Comparison of ENCODE assay signal across 30 cellular contexts in the genomic region with DNA sequence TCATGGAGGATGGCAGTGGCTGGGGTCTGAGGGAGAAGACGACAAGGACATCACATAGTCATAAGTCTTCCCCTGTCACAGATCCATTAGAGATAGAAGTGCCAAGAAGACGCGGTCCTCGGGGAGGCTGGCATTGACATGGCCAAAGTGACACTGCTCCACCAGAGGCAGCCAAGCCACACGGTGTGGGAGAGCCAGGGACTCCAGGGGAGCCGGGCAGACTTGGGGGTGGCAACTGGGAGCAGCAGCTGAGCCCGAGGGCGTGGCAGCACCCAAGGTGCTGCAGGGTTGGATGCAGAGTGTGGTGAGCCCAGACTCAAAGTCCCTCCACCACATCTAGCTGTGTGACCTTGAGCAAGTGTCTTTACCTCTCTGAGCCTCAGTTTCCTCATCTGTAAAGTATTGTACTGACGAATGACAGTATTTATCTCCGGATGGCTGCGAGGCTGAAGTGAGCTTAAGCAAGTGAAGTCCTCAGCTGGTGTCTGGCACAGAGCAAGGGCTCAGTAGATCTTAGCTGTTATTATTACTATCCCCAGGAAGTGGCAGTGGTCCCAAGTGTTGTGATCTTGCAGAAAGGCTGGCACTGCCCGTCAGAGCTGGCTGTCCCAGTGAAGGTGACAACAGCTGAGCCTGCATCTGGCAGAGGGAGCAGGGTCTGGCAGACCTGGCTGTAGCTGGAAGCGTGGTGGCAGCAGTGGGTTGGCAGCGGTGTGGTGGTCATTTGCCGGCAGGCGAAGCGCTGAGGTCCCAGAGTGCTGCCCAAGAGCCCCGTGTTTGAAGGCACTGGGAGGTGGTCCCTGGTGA. TPM values are rescaled to one million over a fixed set of nuclear protein-coding genes. Genes with fewer than 3 reads are reported as not detected.
DNase-seq lines count a peak whose midpoint lies in the region; ATAC-seq and TF ChIP-seq lines count a peak whose summit lies in the region.
"Had no signal": no experiment of that assay in that cellular context is flagged by ENCODE, and none has a peak within 500 bp of the region (broad histone marks: within the 10 kb centered on the region; RNA-seq: fewer than 3 reads in every experiment).

No MANE protein-coding gene starts in this region.

- ATAC-seq in heart right ventricle (peak in 7 of 8 donors; percentile 34 to 77 (median 67)), HG03571 (IDR thresholded peaks at IDR 0.05; ENCODE audit: unreplicated experiment) (no peak), GM19463 (IDR thresholded peaks at IDR 0.05; ENCODE audit: unreplicated experiment) (no peak)
- ATAC-seq: CD8-positive, alpha-beta T cell; effector memory CD8-positive, alpha-beta T cell; lower lobe of right lung had no signal

- H3K27me3 ChIP-seq in BLaER1 treated with 17β-estradiol and CSF1 and Interleukin-3, amounts not matched to agents 10 nM and 100 nM, result no peaks in the 10 kb centered on the region
- no peaks in the 10 kb centered on the region for H3K27me3 ChIP-seq in SJCRH30
- H3K27me3 ChIP-seq in heart right ventricle, result no peaks in the 10 kb centered on the region
- H3K27me3 ChIP-seq: cardiac muscle cell, Peyer's patch had no signal

- H3K36me3 ChIP-seq in BLaER1 treated with 17β-estradiol and CSF1 and Interleukin-3, amounts not matched to agents 10 nM and 100 nM, result no peaks in the 10 kb centered on the region
- H3K36me3 ChIP-seq in SJCRH30 (no peaks in the 10 kb centered on the region), heart right ventricle (no peaks in the 10 kb centered on the region)
- H3K36me3 ChIP-seq: cardiac muscle cell, lower lobe of right lung, Peyer's patch, spleen, thoracic aorta had no signal

- no peaks in the 10 kb centered on the region for H3K27me3 Mint-ChIP-seq in osteocyte (ENCODE audit: unreplicated experiment)
- H3K27me3 Mint-ChIP-seq: activated CD4-positive, alpha-beta T cell treated with anti-CD3 and anti-CD28 coated beads, Interleukin-2, amount 10 ng/mL, durations not matched to agents 7 days and 5 days; activated naive CD8-positive, alpha-beta T cell; activated T-cell treated with anti-CD3 and anti-CD28 coated beads, Interleukin-2, amount 50 U/mL, for 24 hours; effector memory CD8-positive, alpha-beta T cell; stimulated activated naive CD8-positive, alpha-beta T cell treated with anti-CD3 and anti-CD28 coated beads, Interleukin-15, Interleukin-2, amounts not matched to agents 100 ng/mL and 50 ng/mL, for 24 hours had no signal

- H4K20me1 ChIP-seq in BLaER1 treated with 17β-estradiol and CSF1 and Interleukin-3, amounts not matched to agents 10 nM and 100 nM, result peaks cover 0 to 33% (median 0%) of the 10 kb centered on the region in 11 experiments; a peak in 8 of 22 replicates

- H3K27ac ChIP-seq in BLaER1 treated with 17β-estradiol and CSF1 and Interleukin-3, amounts not matched to agents 10 nM and 100 nM, result peak overlapping the region in 6 of 11 experiments; percentile 3 to 81 (median 32); a peak in 5 of 22 replicates
- H3K27ac ChIP-seq in SJCRH30 (peak overlapping the region; percentile 66), heart right ventricle (peak overlapping the region in 8 of 10 donors; percentile 14 to 64 (median 45))
- H3K27ac ChIP-seq: A549, lower lobe of right lung, Peyer's patch, spleen, thoracic aorta, VCaP had no signal

- TF ChIP-seq CTCF in heart right ventricle (IDR thresholded peaks at IDR 0.05) (peak in 1 of 9 donors; percentile 19), osteocyte (IDR thresholded peaks at IDR 0.05) (no peak)

- peaks cover 57 to 65% (median 61%) of the 10 kb centered on the region in 10 experiments for H3K4me1 ChIP-seq in BLaER1 treated with 17β-estradiol and CSF1 and Interleukin-3, amounts not matched to agents 10 nM and 100 nM
- H3K4me1 ChIP-seq in SJCRH30 (peaks cover 39% of the 10 kb centered on the region), heart right ventricle (peaks cover 0 to 53% (median 26%) of the 10 kb centered on the region in 9 donors)
- H3K4me1 ChIP-seq: A549, lower lobe of right lung, Peyer's patch had no signal

- WGBS in heart right ventricle, 2 donors, result 62 to 70% methylated on average over 18 of the region's 18 CpGs

- no peak overlapping the region for H3K4me3 Mint-ChIP-seq in osteocyte (ENCODE audit: unreplicated experiment)
- H3K4me3 Mint-ChIP-seq: activated CD4-positive, alpha-beta T cell treated with anti-CD3 and anti-CD28 coated beads, Interleukin-2, amount 10 ng/mL, durations not matched to agents 7 days and 5 days; activated naive CD8-positive, alpha-beta T cell; activated T-cell treated with anti-CD3 and anti-CD28 coated beads, Interleukin-2, amount 50 U/mL, for 24 hours; CD8-positive, alpha-beta T cell; effector memory CD8-positive, alpha-beta T cell; nephron; stimulated activated naive CD8-positive, alpha-beta T cell treated with anti-CD3 and anti-CD28 coated beads, Interleukin-15, Interleukin-2, amounts not matched to agents 100 ng/mL and 50 ng/mL, for 24 hours had no signal

- H3K4me3 ChIP-seq in BLaER1 treated with 17β-estradiol and CSF1 and Interleukin-3, amounts not matched to agents 10 nM and 100 nM, result no peak overlapping the region
- H3K4me3 ChIP-seq in SJCRH30 (no peak overlapping the region), heart right ventricle (no peak overlapping the region)
- H3K4me3 ChIP-seq: A549, cardiac muscle cell, lower lobe of right lung, mucosa of descending colon, Peyer's patch, spleen, thoracic aorta had no signal

- peaks cover 88% of the 10 kb centered on the region for H3K4me1 Mint-ChIP-seq in osteocyte (ENCODE audit: unreplicated experiment)

- peak overlapping the region in 5 of 11 experiments; percentile 7 to 44 (median 19); a peak in 5 of 22 replicates for H3K9ac ChIP-seq in BLaER1 treated with 17β-estradiol and CSF1 and Interleukin-3, amounts not matched to agents 10 nM and 100 nM

- H3K36me3 Mint-ChIP-seq in osteocyte (ENCODE audit: unreplicated experiment), result no peaks in the 10 kb centered on the region
- H3K36me3 Mint-ChIP-seq: activated naive CD8-positive, alpha-beta T cell; CD8-positive, alpha-beta T cell had no signal

- no peaks in the 10 kb centered on the region for H3K9me3 ChIP-seq in BLaER1 treated with 17β-estradiol and CSF1 and Interleukin-3, amounts not matched to agents 10 nM and 100 nM (replicated peaks in 1 of 11)
- H3K9me3 ChIP-seq in SJCRH30 (replicated peaks), result no peaks in the 10 kb centered on the region
- no peaks in the 10 kb centered on the region for H3K9me3 ChIP-seq in heart right ventricle
- H3K9me3 ChIP-seq: A549, lower lobe of right lung, mucosa of descending colon, Peyer's patch, spleen, thoracic aorta had no signal

- H3K4me2 ChIP-seq in BLaER1 treated with 17β-estradiol and CSF1 and Interleukin-3, amounts not matched to agents 10 nM and 100 nM, result peak overlapping the region; percentile 60 to 94 (median 91)
- H3K4me2 ChIP-seq: A549 had no signal

- intact Hi-C loops in heart right ventricle (cut with DNase I), result no loop called here

- DNase-seq in SJCRH30 (peak in 1 of 2 experiments; percentile 46), heart right ventricle (peak; percentile 53 to 67), osteocyte (ENCODE audit: extremely low spot score, unreplicated experiment) (no peak), cerebellar nuclear complex (lab: John Stamatoyannopoulos, UW) (no peak), hepatic stellate cell (ENCODE audit: low spot score) (no peak)
- DNase-seq: activated CD4-positive, alpha-beta T cell treated with anti-CD3 and anti-CD28 coated beads, Interleukin-2, amount 10 ng/mL, durations not matched to agents 7 days and 5 days; activated effector memory CD4-positive, alpha-beta T cell treated with anti-CD3 and anti-CD28 coated beads, Interleukin-2, amount 50 U/mL, for 16 hours; activated T-cell treated with anti-CD3 and anti-CD28 coated beads, Interleukin-2, amount 50 U/mL, for 24 hours; AML-193; CD8-positive, alpha-beta T cell; effector memory CD8-positive, alpha-beta T cell; kidney; lower lobe of right lung; mucosa of descending colon; NCI-H1436 treated with DMSO at 0.1 percent for 48 hours; NCI-H345; SIG-M5; spleen; stimulated activated CD4-positive, alpha-beta T cell treated with anti-CD3 and anti-CD28 coated beads, Interleukin-2, amount 100 ng/mL, for 24 hours had no signal

- H3K27ac Mint-ChIP-seq in osteocyte (ENCODE audit: unreplicated experiment), result peak overlapping the region; percentile 70
- H3K27ac Mint-ChIP-seq: activated CD4-positive, alpha-beta T cell treated with anti-CD3 and anti-CD28 coated beads, Interleukin-2, amount 10 ng/mL, durations not matched to agents 7 days and 5 days; activated naive CD8-positive, alpha-beta T cell; activated T-cell treated with anti-CD3 and anti-CD28 coated beads, Interleukin-2, amount 50 U/mL, for 24 hours; CD8-positive, alpha-beta T cell; effector memory CD8-positive, alpha-beta T cell; stimulated activated naive CD8-positive, alpha-beta T cell treated with anti-CD3 and anti-CD28 coated beads, Interleukin-15, Interleukin-2, amounts not matched to agents 100 ng/mL and 50 ng/mL, for 24 hours had no signal

- H3K9me3 Mint-ChIP-seq in osteocyte (ENCODE audit: unreplicated experiment), result no peaks in the 10 kb centered on the region
- H3K9me3 Mint-ChIP-seq: activated CD4-positive, alpha-beta T cell treated with anti-CD3 and anti-CD28 coated beads, Interleukin-2, amount 10 ng/mL, durations not matched to agents 7 days and 5 days; activated T-cell treated with anti-CD3 and anti-CD28 coated beads, Interleukin-2, amount 50 U/mL, for 24 hours; CD8-positive, alpha-beta T cell; effector memory CD8-positive, alpha-beta T cell; nephron; stimulated activated naive CD8-positive, alpha-beta T cell treated with anti-CD3 and anti-CD28 coated beads, Interleukin-15, Interleukin-2, amounts not matched to agents 100 ng/mL and 50 ng/mL, for 24 hours had no signal

RNA-seq across cellular contexts. Expression of a gene that starts 54.9 kb away (rescaled TPM):
- 102 TPM in 2 replicates for total RNA-seq in SJCRH30 (2014; rRNA removed; shearing (Covaris generic))
- 10 to 100 TPM; 73.1 to 94.6 (median 77.0) TPM for total RNA-seq in heart right ventricle
- polyA plus RNA-seq in heart right ventricle, result 10 to 100 TPM; 36.9 to 39.8 TPM
- 133 and 134 TPM in 2 replicates for total RNA-seq in osteocyte

RNA-seq across cellular contexts. Expression of a gene that starts 55.3 kb away (rescaled TPM):
- total RNA-seq in SJCRH30 (2014; rRNA removed; shearing (Covaris generic)), result 7.6 and 7.7 TPM in 2 replicates
- 10 to 100 TPM; 38.5 to 77.1 (median 56.4) TPM for total RNA-seq in heart right ventricle
- polyA plus RNA-seq in heart right ventricle, result 10 to 100 TPM; 58.7 to 76.2 TPM
- total RNA-seq in osteocyte, result 52.6 and 55.1 TPM in 2 replicates

Comparison
In these comparisons a context has a peak if more than half of its experiments do, and no peak if none do; other contexts are left out.
1. DNase-seq: peak in heart right ventricle (2 of 2); none in osteocyte (single experiment), cerebellar nuclear complex (0 of 2) and hepatic stellate cell (single experiment).
2. ATAC-seq: peak in heart right ventricle (7 of 8); none in HG03571 (single experiment) and GM19463 (single experiment).
3. Peak in every context shown above with its lines, with median percentiles within 50 percentile points of each other: H3K27ac ChIP-seq.